In the genomic region with DNA sequence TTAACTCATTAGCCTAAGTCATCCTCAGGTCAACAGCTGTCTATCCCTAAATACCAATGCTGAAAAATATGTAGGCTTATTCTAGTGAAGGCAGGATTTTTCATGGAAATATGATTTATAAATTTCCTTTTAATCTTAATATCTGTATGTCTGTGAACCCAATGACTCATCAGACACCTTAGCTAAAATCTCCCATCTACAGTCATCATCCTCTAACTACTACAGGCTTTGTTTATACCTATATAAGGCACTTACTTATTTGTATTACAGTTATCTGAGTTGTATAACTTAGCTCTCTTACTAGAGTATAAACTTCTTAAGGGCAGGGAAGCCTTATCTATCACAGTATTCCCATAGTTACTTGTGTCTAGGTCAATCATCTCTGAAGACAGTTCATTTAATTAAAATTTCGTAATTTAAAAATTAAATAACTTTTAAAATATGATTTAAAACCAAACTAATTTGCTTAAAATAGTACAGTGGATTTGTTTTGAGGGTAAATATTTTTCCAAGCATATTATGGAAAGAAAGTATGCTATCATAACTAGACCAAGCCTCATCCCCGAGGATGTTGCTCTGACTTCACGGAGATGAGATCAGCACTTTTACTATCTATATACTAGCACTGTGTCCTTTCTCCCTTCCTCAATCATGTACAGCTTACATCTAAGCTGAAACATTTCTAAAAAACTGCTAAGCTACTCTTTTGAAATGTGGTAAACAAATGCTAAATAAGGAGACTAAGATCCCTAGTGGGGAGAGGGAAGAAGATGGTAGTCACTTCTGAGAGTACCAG, we compare ENCODE assay signal across 21 cellular contexts.
"Had no signal": no experiment of that assay in that cellular context is flagged by ENCODE, and none has a peak within 500 bp of the region (broad histone marks: within the 10 kb centered on the region; RNA-seq: fewer than 3 reads in every experiment).

No MANE protein-coding gene starts in this region.

- H3K27ac Mint-ChIP-seq: activated naive CD8-positive, alpha-beta T cell treated with anti-CD3 and anti-CD28 coated beads, Interleukin-2, amount 10 ng/mL, durations not matched to agents 7 days and 5 days; memory B cell; stimulated activated naive CD8-positive, alpha-beta T cell treated with anti-CD3 and anti-CD28 coated beads, Interleukin-15, amount 100 ng/mL, for 72 hours; T-helper 1 cell treated with Interleukin-12 subunit alpha and Interleukin-12 subunit beta and Interleukin-4 antibody, amounts not matched to agents 30 μg/mL and 1 μg/mL, for 36 hours had no signal

- ATAC-seq: gastroesophageal sphincter; left colon; right cardiac atrium; stimulated activated naive CD8-positive, alpha-beta T cell treated with anti-CD3 and anti-CD28 coated beads, Interleukin-15, amount 100 ng/mL, for 72 hours had no signal

- H3K9me3 Mint-ChIP-seq: T-helper 1 cell treated with Interleukin-12 subunit alpha and Interleukin-12 subunit beta and Interleukin-4 antibody, amounts not matched to agents 30 μg/mL and 1 μg/mL, for 36 hours had no signal

- H3K4me3 ChIP-seq: esophagus muscularis mucosa, gastroesophageal sphincter, suprapubic skin, tibial nerve had no signal

- DNase-seq: activated CD4-positive, alpha-beta T cell treated with anti-CD3 and anti-CD28 coated beads, Interleukin-2, amount 50 U/mL, for 1 hour; activated CD4-positive, CD25-positive, alpha-beta regulatory T cell treated with anti-CD3 and anti-CD28 coated beads, Interleukin-2, amount 50 U/mL, for 72 hours; activated CD8-positive, alpha-beta memory T cell treated with anti-CD3 and anti-CD28 coated beads, Interleukin-2, amount 50 U/mL, for 48 hours; activated naive CD4-positive, alpha-beta T cell treated with Interleukin-2 at 50 U/mL for 16 hours; activated naive CD8-positive, alpha-beta T cell treated with anti-CD3 and anti-CD28 coated beads, Interleukin-2, amount 10 ng/mL, durations not matched to agents 7 days and 5 days; activated T-cell treated with anti-CD3 and anti-CD28 coated beads, Interleukin-2, amount 50 U/mL, for 4 hours; amygdala; effector memory CD4-positive, alpha-beta T cell; head of caudate nucleus; left colon; nucleus accumbens; right cardiac atrium; stimulated activated CD4-positive, alpha-beta T cell treated with anti-CD3 and anti-CD28 coated beads, Interleukin-12 subunit alpha, Interleukin-12 subunit beta, amount 100 ng/mL, for 4 hours; stimulated activated naive CD8-positive, alpha-beta T cell treated with anti-CD3 and anti-CD28 coated beads, Interleukin-15, amount 100 ng/mL, for 72 hours; T1000 had no signal

- H3K4me3 Mint-ChIP-seq: activated naive CD8-positive, alpha-beta T cell treated with anti-CD3 and anti-CD28 coated beads, Interleukin-2, amount 10 ng/mL, durations not matched to agents 7 days and 5 days; activated T-cell treated with anti-CD3 and anti-CD28 coated beads, Interleukin-2, amount 50 U/mL, for 4 hours; memory B cell; stimulated activated naive CD8-positive, alpha-beta T cell treated with anti-CD3 and anti-CD28 coated beads, Interleukin-15, amount 100 ng/mL, for 72 hours; T-helper 1 cell treated with Interleukin-12 subunit alpha and Interleukin-12 subunit beta and Interleukin-4 antibody, amounts not matched to agents 30 μg/mL and 1 μg/mL, for 36 hours had no signal

- H3K4me1 Mint-ChIP-seq: activated naive CD8-positive, alpha-beta T cell treated with anti-CD3 and anti-CD28 coated beads, Interleukin-2, amount 10 ng/mL, durations not matched to agents 7 days and 5 days had no signal

- H3K27me3 Mint-ChIP-seq: activated naive CD8-positive, alpha-beta T cell treated with anti-CD3 and anti-CD28 coated beads, Interleukin-2, amount 10 ng/mL, durations not matched to agents 7 days and 5 days; memory B cell; stimulated activated naive CD8-positive, alpha-beta T cell treated with anti-CD3 and anti-CD28 coated beads, Interleukin-15, amount 100 ng/mL, for 72 hours had no signal
